ENCODE assay signal across 10 cellular contexts in the genomic region with DNA sequence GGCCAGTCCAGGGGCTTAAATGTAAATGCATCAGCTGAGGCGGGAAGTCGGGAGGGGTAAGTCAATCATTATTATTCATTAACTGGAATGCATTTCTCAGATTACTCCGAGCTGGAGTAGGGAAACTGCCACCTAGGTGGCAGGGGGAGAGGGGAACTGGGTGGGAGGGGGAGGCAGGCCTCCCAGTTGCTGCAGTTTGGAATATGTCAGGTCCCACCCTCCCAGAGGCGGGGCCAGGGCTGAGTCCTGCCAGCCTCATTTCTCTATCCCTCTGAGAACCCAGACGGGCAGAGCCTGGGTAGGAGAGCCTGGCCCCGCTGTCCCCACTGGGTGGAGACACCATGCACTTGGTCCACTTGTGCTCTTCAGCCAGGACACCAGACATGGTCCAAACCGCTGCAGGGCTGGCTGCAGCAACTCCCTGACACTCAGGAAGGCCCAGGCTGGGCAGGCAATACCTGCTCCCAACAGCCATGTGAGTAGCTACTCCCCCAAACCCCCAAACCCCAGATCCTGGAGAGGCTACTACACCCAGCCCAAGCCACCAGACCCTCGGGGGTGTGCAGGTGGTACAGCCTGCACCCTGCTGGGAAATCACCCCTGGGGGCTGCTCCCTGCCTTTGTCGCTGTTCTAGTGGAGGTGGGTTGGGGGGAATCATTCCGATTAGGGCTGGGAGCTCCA. TPM values are rescaled to one million over a fixed set of nuclear protein-coding genes. Genes with fewer than 3 reads are reported as not detected.
A peak's percentile ranks its signal among the peaks of the same experiment; 100 is the strongest.
DNase-seq lines count a peak whose midpoint lies in the region; ATAC-seq, FAIRE-seq and TF ChIP-seq lines count a peak whose summit lies in the region.
"Had no signal": no experiment of that assay in that cellular context is flagged by ENCODE, and none has a peak within 500 bp of the region (broad histone marks: within the 10 kb centered on the region; RNA-seq: fewer than 3 reads in every experiment).

A gene with protein sequence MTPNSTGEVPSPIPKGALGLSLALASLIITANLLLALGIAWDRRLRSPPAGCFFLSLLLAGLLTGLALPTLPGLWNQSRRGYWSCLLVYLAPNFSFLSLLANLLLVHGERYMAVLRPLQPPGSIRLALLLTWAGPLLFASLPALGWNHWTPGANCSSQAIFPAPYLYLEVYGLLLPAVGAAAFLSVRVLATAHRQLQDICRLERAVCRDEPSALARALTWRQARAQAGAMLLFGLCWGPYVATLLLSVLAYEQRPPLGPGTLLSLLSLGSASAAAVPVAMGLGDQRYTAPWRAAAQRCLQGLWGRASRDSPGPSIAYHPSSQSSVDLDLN (plus strand): TSS at position 274 of the 682 bp plus-strand sequence. CDS start 1,710 bp downstream, outside the sequence.

- in situ Hi-C loops in brain microvascular endothelial cell (cut with HindIII; ENCODE audit: low pct_ligation_motif_present, low sequenced_read_pairs): no loop called here

- no peak for DNase-seq in CD4-positive, CD25-positive, alpha-beta regulatory T cell
- DNase-seq in NCI-H526 (lab: John Stamatoyannopoulos, UW) (peak; percentile 37 to 74), omental fat pad (ENCODE audit: low spot score) (no peak), GM19239 (ENCODE audit: insufficient read length, low spot score) (no peak), brain microvascular endothelial cell (no peak), epidermal melanocyte (ENCODE audit: insufficient read length, low spot score) (no peak)
- DNase-seq: KBM-7 had no signal

- no peak for TF ChIP-seq POLR2A in gastroesophageal sphincter (IDR thresholded peaks at IDR 0.05)

- H3K27me3 ChIP-seq in CD4-positive, CD25-positive, alpha-beta regulatory T cell (ENCODE audit: control insufficient read depth, insufficient read depth, low read length): no peaks in the 10 kb centered on the region
- H3K27me3 ChIP-seq in gastroesophageal sphincter (no peaks in the 10 kb centered on the region), brain microvascular endothelial cell (replicated peaks) (no peaks in the 10 kb centered on the region)

- H3K27ac ChIP-seq in CD4-positive, CD25-positive, alpha-beta regulatory T cell (ENCODE audit: insufficient read depth, low read length, poor library complexity, severe bottlenecking): no peak within 1 kb of the TSS
- peak within 1 kb of the TSS in 3 of 4 donors; percentile 82 to 86 (median 86) for H3K27ac ChIP-seq in gastroesophageal sphincter
- H3K27ac ChIP-seq in brain microvascular endothelial cell: no peak within 1 kb of the TSS

- ATAC-seq in CD4-positive, CD25-positive, alpha-beta regulatory T cell (ENCODE audit: low read depth in 2 of 2): no peak
- ATAC-seq in gastroesophageal sphincter: no peak
- peak; percentile 20 for ATAC-seq in omental fat pad (ENCODE audit: low FRiP score)
- ATAC-seq in activated CD4-positive, CD25-positive, alpha-beta regulatory T cell treated with anti-CD3 and anti-CD28 coated beads, Interleukin-2, amount 50 U/mL, for 24 hours: no peak

- H3K27me3 Mint-ChIP-seq in CD4-positive, CD25-positive, alpha-beta regulatory T cell: no peaks in the 10 kb centered on the region
- H3K27me3 Mint-ChIP-seq: activated naive CD4-positive, alpha-beta T cell treated with anti-CD3 and anti-CD28 coated beads, Interleukin-2, amount 50 U/mL, for 24 hours had no signal

- peaks cover 5 to 29% (median 12%) of the 10 kb centered on the region in 4 donors for H3K4me1 Mint-ChIP-seq in CD4-positive, CD25-positive, alpha-beta regulatory T cell

- peaks cover 6% of the 10 kb centered on the region for H3K4me1 ChIP-seq in CD4-positive, CD25-positive, alpha-beta regulatory T cell (ENCODE audit: control insufficient read depth, insufficient read depth, low read length, poor library complexity, severe bottlenecking)
- H3K4me1 ChIP-seq in gastroesophageal sphincter: peaks cover 0 to 62% (median 45%) of the 10 kb centered on the region in 3 donors

- peak within 1 kb of the TSS; percentile 80 to 85 (median 83) for H3K27ac Mint-ChIP-seq in CD4-positive, CD25-positive, alpha-beta regulatory T cell
- H3K27ac Mint-ChIP-seq: activated naive CD4-positive, alpha-beta T cell treated with anti-CD3 and anti-CD28 coated beads, Interleukin-2, amount 50 U/mL, for 24 hours had no signal

- no peaks in the 10 kb centered on the region for H3K9me3 ChIP-seq in CD4-positive, CD25-positive, alpha-beta regulatory T cell (ENCODE audit: control insufficient read depth in 2 of 2, low read length in 2 of 2)
- no peaks in the 10 kb centered on the region for H3K9me3 ChIP-seq in gastroesophageal sphincter

- FAIRE-seq in GM19239 (lab: Jason Lieb, UNC): no peak

- TF ChIP-seq CTCF in gastroesophageal sphincter (IDR thresholded peaks at IDR 0.05) (no peak), omental fat pad (IDR thresholded peaks at IDR 0.05) (no peak), brain microvascular endothelial cell (IDR thresholded peaks at IDR 0.05; ENCODE audit: low read depth, low read length, missing control alignments) (no peak)

- H3K4me3 Mint-ChIP-seq in CD4-positive, CD25-positive, alpha-beta regulatory T cell: peak within 1 kb of the TSS in 1 of 4 donors; percentile 61
- H3K4me3 Mint-ChIP-seq: activated naive CD4-positive, alpha-beta T cell treated with anti-CD3 and anti-CD28 coated beads, Interleukin-2, amount 50 U/mL, for 24 hours had no signal

- H3K36me3 Mint-ChIP-seq in CD4-positive, CD25-positive, alpha-beta regulatory T cell: peaks cover 12% of the 10 kb centered on the region
- H3K36me3 Mint-ChIP-seq: activated naive CD4-positive, alpha-beta T cell treated with anti-CD3 and anti-CD28 coated beads, Interleukin-2, amount 50 U/mL, for 24 hours had no signal

- H3K36me3 ChIP-seq in CD4-positive, CD25-positive, alpha-beta regulatory T cell (ENCODE audit: control insufficient read depth, insufficient read depth, low read length): peaks cover 22% of the 10 kb centered on the region
- peaks cover 0 to 46% of the 10 kb centered on the region in 2 donors for H3K36me3 ChIP-seq in gastroesophageal sphincter
- peaks cover 30% of the 10 kb centered on the region for H3K36me3 ChIP-seq in brain microvascular endothelial cell (replicated peaks)

- H3K9me3 Mint-ChIP-seq in CD4-positive, CD25-positive, alpha-beta regulatory T cell: peaks cover 0 to 1% (median 0%) of the 10 kb centered on the region in 7 donors
- H3K9me3 Mint-ChIP-seq: activated naive CD4-positive, alpha-beta T cell treated with anti-CD3 and anti-CD28 coated beads, Interleukin-2, amount 50 U/mL, for 24 hours had no signal

- WGBS in gastroesophageal sphincter (ENCODE audit: low coverage in 1 of 2), 2 donors: 63% methylated on average over 2 of the region's 10 CpGs; no CpG with 5 or more reads in 1 of the 2 donors

- TF ChIP-seq EP300 in gastroesophageal sphincter (IDR thresholded peaks at IDR 0.05): no peak

- H3K4me3 ChIP-seq in CD4-positive, CD25-positive, alpha-beta regulatory T cell (ENCODE audit: low read depth, low read length): no peak within 1 kb of the TSS
- H3K4me3 ChIP-seq in gastroesophageal sphincter (no peak within 1 kb of the TSS), brain microvascular endothelial cell (ENCODE audit: low read depth, low read length) (no peak within 1 kb of the TSS)

RNA-seq across cellular contexts. Expression of the gene that starts here (rescaled TPM):
- total RNA-seq in CD4-positive, CD25-positive, alpha-beta regulatory T cell: 1.2 TPM
- polyA plus RNA-seq in CD4-positive, CD25-positive, alpha-beta regulatory T cell: not detected
- total RNA-seq in gastroesophageal sphincter: 1 to 10 TPM in 2 of 4 donors, under 1 TPM in 2; 0.31 to 4.0 (median 1.4) TPM
- 10 to 100 TPM; 24.7 to 74.2 (median 59.1) TPM for total RNA-seq in omental fat pad

Comparison
In these comparisons a context has a peak if more than half of its experiments do, and no peak if none do; other contexts are left out.
1. RNA of the gene that starts here (total RNA-seq): 24.7 to 74.2 TPM in omental fat pad; 0.31 to 4.0 TPM in gastroesophageal sphincter and 1.2 TPM in CD4-positive, CD25-positive, alpha-beta regulatory T cell (single experiment); every median in the first group is over 4 times any median in the second.
2. DNase-seq: peak in NCI-H526 (2 of 2); none in CD4-positive, CD25-positive, alpha-beta regulatory T cell (0 of 3), omental fat pad (single experiment), GM19239 (single experiment), brain microvascular endothelial cell (single experiment) and epidermal melanocyte (single experiment).
3. H3K27ac ChIP-seq: peak in gastroesophageal sphincter (3 of 4); none in CD4-positive, CD25-positive, alpha-beta regulatory T cell (single experiment) and brain microvascular endothelial cell (single experiment).